ENCODE assay signal across 1 cellular context in the genomic region with DNA sequence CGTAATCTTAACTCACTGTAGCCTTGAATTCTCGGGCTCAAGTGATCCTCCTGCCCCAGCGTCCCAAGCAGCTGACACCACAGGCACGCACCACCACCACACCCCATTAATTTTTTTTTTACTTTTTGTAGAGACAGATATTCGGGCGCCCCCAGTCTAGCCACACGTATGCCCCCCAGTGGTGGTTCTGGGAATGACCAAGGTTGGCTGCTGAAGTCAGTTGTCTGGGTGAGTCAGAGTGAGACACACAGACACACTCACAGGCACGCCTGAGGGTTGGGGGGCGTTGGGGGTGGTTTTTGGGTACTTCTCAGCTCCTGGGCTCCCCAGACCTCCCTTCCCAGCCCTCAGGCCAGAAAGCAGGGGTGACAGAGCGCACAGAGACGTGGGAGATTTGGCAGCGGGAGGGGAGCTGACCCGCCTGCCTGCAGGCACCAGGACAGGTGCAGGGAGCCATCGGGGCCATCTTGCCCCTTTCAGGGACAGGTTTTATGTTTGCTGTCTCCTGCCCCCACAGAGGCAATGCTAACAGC.
TF ChIP-seq lines count a peak whose summit lies in the region.

No MANE protein-coding gene starts in this region.

TF ChIP-seq in K562, 482 proteins besides CTCF, POLR2A, EP300 and RAD21 (continued from another document and continues in another):
- TF ChIP-seq ZNF232 (CRISPR knock-in tag; IDR thresholded peaks at IDR 0.05) (no peak), MEIS2 (IDR thresholded peaks at IDR 0.05; ENCODE audit: partially characterized antibody) (no peak), NCOR1 (IDR thresholded peaks at IDR 0.05) (no peak; the same call in 1 of the 2 replicates), PHF21A (IDR thresholded peaks at IDR 0.05; ENCODE audit: borderline replicate concordance, low read depth) (no peak), SMC3 (conservative IDR thresholded peaks at IDR 0.05; ENCODE audit: insufficient read depth, low read depth, low read length) (peak; percentile 77), ZNF740 (CRISPR knock-in tag; IDR thresholded peaks at IDR 0.05) (peak; percentile 49; the same call in 1 of the 2 replicates), ZNF740 (tag; IDR thresholded peaks at IDR 0.05) (no peak), ETS2 (tag; IDR thresholded peaks at IDR 0.05; ENCODE audit: borderline replicate concordance, poor library complexity, severe bottlenecking) (no peak), HBP1 (CRISPR knock-in tag; IDR thresholded peaks at IDR 0.05) (no peak), ZSCAN29 (IDR thresholded peaks at IDR 0.05) (no peak), FOXP1 (CRISPR knock-in tag; IDR thresholded peaks at IDR 0.05) (no peak), SMARCE1 (IDR thresholded peaks at IDR 0.05) (no peak), MXI1 (IDR thresholded peaks at IDR 0.05; ENCODE audit: low read depth, low read length) (no peak), SMAD1 (IDR thresholded peaks at IDR 0.05; ENCODE audit: low read depth, low read length, partially characterized antibody) (no peak), RBM25 (IDR thresholded peaks at IDR 0.05; ENCODE audit: low read depth, low read length, severe bottlenecking) (no peak), MLLT1 (IDR thresholded peaks at IDR 0.05) (peak in 1 of 2 experiments; percentile 13; a peak in 1 of 4 replicates), ZNF561 (CRISPR knock-in tag; conservative IDR thresholded peaks at IDR 0.05) (no peak), MCM5 (IDR thresholded peaks at IDR 0.05; ENCODE audit: low read depth) (no peak), COPS2 (conservative IDR thresholded peaks at IDR 0.05) (no peak), HMGN3 (IDR thresholded peaks at IDR 0.05; ENCODE audit: borderline replicate concordance, extremely low read depth, insufficient read length, low read depth, low read length) (no peak), MYNN (IDR thresholded peaks at IDR 0.05) (no peak), MYNN (CRISPR knock-in tag; IDR thresholded peaks at IDR 0.05) (no peak), ZFP30 (CRISPR knock-in tag; IDR thresholded peaks at IDR 0.05; ENCODE audit: borderline replicate concordance) (no peak), NR0B1 (IDR thresholded peaks at IDR 0.05; ENCODE audit: partially characterized antibody) (no peak), IFI16 (CRISPR knock-in tag; IDR thresholded peaks at IDR 0.05) (no peak), ZNF318 (IDR thresholded peaks at IDR 0.05; ENCODE audit: borderline replicate concordance in 1 of 2, low read depth in 1 of 2) (no peak), MEF2A (IDR thresholded peaks at IDR 0.05; ENCODE audit: control insufficient read depth, low read depth, low read length) (no peak), SIN3B (IDR thresholded peaks at IDR 0.05; ENCODE audit: low read depth) (no peak)
- TF ChIP-seq, protein P1, sequence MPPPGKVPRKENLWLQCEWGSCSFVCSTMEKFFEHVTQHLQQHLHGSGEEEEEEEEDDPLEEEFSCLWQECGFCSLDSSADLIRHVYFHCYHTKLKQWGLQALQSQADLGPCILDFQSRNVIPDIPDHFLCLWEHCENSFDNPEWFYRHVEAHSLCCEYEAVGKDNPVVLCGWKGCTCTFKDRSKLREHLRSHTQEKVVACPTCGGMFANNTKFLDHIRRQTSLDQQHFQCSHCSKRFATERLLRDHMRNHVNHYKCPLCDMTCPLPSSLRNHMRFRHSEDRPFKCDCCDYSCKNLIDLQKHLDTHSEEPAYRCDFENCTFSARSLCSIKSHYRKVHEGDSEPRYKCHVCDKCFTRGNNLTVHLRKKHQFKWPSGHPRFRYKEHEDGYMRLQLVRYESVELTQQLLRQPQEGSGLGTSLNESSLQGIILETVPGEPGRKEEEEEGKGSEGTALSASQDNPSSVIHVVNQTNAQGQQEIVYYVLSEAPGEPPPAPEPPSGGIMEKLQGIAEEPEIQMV (tag; conservative IDR thresholded peaks at IDR 0.05; ENCODE audit: low read depth): no peak
- TF ChIP-seq, protein P2, sequence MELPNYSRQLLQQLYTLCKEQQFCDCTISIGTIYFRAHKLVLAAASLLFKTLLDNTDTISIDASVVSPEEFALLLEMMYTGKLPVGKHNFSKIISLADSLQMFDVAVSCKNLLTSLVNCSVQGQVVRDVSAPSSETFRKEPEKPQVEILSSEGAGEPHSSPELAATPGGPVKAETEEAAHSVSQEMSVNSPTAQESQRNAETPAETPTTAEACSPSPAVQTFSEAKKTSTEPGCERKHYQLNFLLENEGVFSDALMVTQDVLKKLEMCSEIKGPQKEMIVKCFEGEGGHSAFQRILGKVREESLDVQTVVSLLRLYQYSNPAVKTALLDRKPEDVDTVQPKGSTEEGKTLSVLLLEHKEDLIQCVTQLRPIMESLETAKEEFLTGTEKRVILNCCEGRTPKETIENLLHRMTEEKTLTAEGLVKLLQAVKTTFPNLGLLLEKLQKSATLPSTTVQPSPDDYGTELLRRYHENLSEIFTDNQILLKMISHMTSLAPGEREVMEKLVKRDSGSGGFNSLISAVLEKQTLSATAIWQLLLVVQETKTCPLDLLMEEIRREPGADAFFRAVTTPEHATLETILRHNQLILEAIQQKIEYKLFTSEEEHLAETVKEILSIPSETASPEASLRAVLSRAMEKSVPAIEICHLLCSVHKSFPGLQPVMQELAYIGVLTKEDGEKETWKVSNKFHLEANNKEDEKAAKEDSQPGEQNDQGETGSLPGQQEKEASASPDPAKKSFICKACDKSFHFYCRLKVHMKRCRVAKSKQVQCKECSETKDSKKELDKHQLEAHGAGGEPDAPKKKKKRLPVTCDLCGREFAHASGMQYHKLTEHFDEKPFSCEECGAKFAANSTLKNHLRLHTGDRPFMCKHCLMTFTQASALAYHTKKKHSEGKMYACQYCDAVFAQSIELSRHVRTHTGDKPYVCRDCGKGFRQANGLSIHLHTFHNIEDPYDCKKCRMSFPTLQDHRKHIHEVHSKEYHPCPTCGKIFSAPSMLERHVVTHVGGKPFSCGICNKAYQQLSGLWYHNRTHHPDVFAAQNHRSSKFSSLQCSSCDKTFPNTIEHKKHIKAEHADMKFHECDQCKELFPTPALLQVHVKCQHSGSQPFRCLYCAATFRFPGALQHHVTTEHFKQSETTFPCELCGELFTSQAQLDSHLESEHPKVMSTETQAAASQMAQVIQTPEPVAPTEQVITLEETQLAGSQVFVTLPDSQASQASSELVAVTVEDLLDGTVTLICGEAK (IDR thresholded peaks at IDR 0.05): no peak
- TF ChIP-seq, protein P2 (CRISPR knock-in tag; IDR thresholded peaks at IDR 0.05): no peak
